ENCODE assay signal across 1 cellular context in the genomic region with DNA sequence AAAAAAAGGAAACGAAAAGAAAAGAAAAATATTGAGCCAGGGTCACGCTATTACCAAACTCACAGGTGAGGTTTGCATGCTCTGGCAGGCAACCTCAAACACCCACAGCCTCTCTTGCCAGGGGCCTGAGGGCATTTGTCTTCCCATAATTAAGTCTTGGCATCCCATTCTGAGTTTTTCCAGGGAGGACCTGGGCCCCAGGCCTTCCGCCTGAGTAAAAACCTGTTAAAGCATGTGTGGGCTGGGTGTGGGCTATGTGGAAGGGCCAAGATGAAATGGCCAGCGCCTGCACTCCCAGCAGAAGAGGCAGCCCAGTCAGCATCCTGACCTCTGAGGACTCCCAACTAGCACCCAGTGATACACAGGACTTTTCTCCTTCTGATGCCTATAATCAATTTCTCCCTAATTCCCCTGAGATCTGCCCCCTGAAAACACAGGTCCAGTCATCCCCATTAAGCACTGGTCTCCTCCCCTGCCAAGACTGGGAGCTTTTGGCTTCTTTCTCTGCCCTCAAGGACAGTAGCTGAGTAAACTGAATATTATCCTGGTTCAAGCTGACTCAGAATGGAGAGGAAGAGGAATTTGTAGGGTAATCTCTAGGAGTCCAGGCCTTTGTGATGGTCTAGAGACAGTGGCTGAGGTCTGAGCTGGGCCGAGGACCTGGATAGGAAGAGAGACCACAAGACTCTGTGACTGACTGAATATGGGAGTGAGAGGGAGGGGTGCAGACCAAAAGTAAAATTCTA.
TF ChIP-seq lines count a peak whose summit lies in the region.

No MANE protein-coding gene starts in this region.

TF ChIP-seq in HCT116, 20 proteins besides CTCF, POLR2A, EP300 and RAD21 (continued from another document):
- TF ChIP-seq, protein P1, sequence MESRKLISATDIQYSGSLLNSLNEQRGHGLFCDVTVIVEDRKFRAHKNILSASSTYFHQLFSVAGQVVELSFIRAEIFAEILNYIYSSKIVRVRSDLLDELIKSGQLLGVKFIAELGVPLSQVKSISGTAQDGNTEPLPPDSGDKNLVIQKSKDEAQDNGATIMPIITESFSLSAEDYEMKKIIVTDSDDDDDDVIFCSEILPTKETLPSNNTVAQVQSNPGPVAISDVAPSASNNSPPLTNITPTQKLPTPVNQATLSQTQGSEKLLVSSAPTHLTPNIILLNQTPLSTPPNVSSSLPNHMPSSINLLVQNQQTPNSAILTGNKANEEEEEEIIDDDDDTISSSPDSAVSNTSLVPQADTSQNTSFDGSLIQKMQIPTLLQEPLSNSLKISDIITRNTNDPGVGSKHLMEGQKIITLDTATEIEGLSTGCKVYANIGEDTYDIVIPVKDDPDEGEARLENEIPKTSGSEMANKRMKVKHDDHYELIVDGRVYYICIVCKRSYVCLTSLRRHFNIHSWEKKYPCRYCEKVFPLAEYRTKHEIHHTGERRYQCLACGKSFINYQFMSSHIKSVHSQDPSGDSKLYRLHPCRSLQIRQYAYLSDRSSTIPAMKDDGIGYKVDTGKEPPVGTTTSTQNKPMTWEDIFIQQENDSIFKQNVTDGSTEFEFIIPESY (IDR thresholded peaks at IDR 0.05; ENCODE audit: extremely low read depth, insufficient replicate concordance, low read length) = no peak
- TF ChIP-seq CBX3 (IDR thresholded peaks at IDR 0.05; ENCODE audit: low read depth) = no peak
